Comparison of ENCODE assay signal across 15 cellular contexts in genomic region chr2:150332378-150332777, GRCh38.
DNase-seq lines count a peak whose midpoint lies in the region; TF ChIP-seq lines count a peak whose summit lies in the region.
"Had no signal": no experiment of that assay in that cellular context is flagged by ENCODE, and none has a peak within 500 bp of the region (broad histone marks: within the 10 kb centered on the region; RNA-seq: fewer than 3 reads in every experiment).

No MANE protein-coding gene starts in this region.

- no peaks in the 10 kb centered on the region for H3K79me2 ChIP-seq in Loucy (ENCODE audit: insufficient read depth, low read length)

- H3K9me3 ChIP-seq in Loucy (ENCODE audit: insufficient read depth, low read depth, low read length), result no peaks in the 10 kb centered on the region
- H3K9me3 ChIP-seq: BLaER1 treated with 17β-estradiol and CSF1 and Interleukin-3, amounts not matched to agents 10 nM and 100 nM had no signal

- no peak overlapping the region for H3K9ac ChIP-seq in Loucy (ENCODE audit: low read depth, low read length, poor library complexity, severe bottlenecking)
- H3K9ac ChIP-seq: BLaER1 treated with 17β-estradiol and CSF1 and Interleukin-3, amounts not matched to agents 10 nM and 100 nM had no signal

- intact Hi-C loops in posterior cingulate gyrus (cut with DNase I), result no loop called here

- no peaks in the 10 kb centered on the region for H3F3A ChIP-seq in Loucy (ENCODE audit: low read depth)

- in situ Hi-C loops in G401 (cut with HindIII; ENCODE audit: low sequenced_read_pairs), result no loop called here

- no peaks in the 10 kb centered on the region for H3K4me1 ChIP-seq in Loucy (ENCODE audit: insufficient read depth, low read length, poor library complexity, severe bottlenecking)
- H3K4me1 ChIP-seq: BLaER1 treated with 17β-estradiol and CSF1 and Interleukin-3, amounts not matched to agents 10 nM and 100 nM had no signal

- H3K4me3 ChIP-seq in Loucy (ENCODE audit: low read length, poor library complexity, severe bottlenecking), result no peak overlapping the region
- H3K4me3 ChIP-seq: BLaER1 treated with 17β-estradiol and CSF1 and Interleukin-3, amounts not matched to agents 10 nM and 100 nM had no signal

- H3K4me2 ChIP-seq in Loucy (ENCODE audit: low read depth, low read length, poor library complexity, severe bottlenecking), result no peak overlapping the region
- H3K4me2 ChIP-seq: BLaER1 treated with 17β-estradiol and CSF1 and Interleukin-3, amounts not matched to agents 10 nM and 100 nM had no signal

- no peaks in the 10 kb centered on the region for H3K36me3 ChIP-seq in Loucy (ENCODE audit: insufficient read depth, low read length)
- H3K36me3 ChIP-seq: BLaER1 treated with 17β-estradiol and CSF1 and Interleukin-3, amounts not matched to agents 10 nM and 100 nM had no signal

- TF ChIP-seq CTCF in Loucy (conservative IDR thresholded peaks at IDR 0.05; ENCODE audit: low read length), result peak; percentile 27; the same call in 1 of the 2 replicates

- H4K20me1 ChIP-seq in Loucy (ENCODE audit: insufficient read depth, low read length, poor library complexity, severe bottlenecking), result no peaks in the 10 kb centered on the region
- H4K20me1 ChIP-seq: BLaER1 treated with 17β-estradiol and CSF1 and Interleukin-3, amounts not matched to agents 10 nM and 100 nM had no signal

- no peaks in the 10 kb centered on the region for H3K27me3 ChIP-seq in Loucy (ENCODE audit: insufficient read depth, low read length, poor library complexity, severe bottlenecking)
- H3K27me3 ChIP-seq: BLaER1 treated with 17β-estradiol and CSF1 and Interleukin-3, amounts not matched to agents 10 nM and 100 nM had no signal

- peak; percentile 97 for DNase-seq in G401 (ENCODE audit: low spot score)
- DNase-seq in cerebellum (ENCODE audit: low spot score), result peak; percentile 76
- DNase-seq in pons (ENCODE audit: low spot score), result peak; percentile 15
- DNase-seq in dedifferentiated amniotic fluid mesenchymal stem cell (ENCODE audit: extremely low spot score), result no peak
- no peak for DNase-seq in HuH-7 (ENCODE audit: low spot score)
- no peak for DNase-seq in posterior cingulate gyrus
- DNase-seq: CD8-positive, alpha-beta memory T cell; GDM1; MV-4-11; NCI-H1694 treated with DMSO at 0.1 percent for 48 hours; NCI-H2107; NCI-H82; SIG-M5 had no signal

- no peaks in the 10 kb centered on the region for H3K9me2 ChIP-seq in Loucy (replicated peaks; ENCODE audit: low read depth, low read length)

- no peak overlapping the region for H2AFZ ChIP-seq in Loucy (ENCODE audit: low read length)

Comparison
In these comparisons a context has a peak if more than half of its experiments do, and no peak if none do; other contexts are left out.
1. DNase-seq: peak in G401 (single experiment), cerebellum (single experiment) and pons (single experiment); none in dedifferentiated amniotic fluid mesenchymal stem cell (single experiment), HuH-7 (single experiment) and posterior cingulate gyrus (0 of 10).